In the genomic region with DNA sequence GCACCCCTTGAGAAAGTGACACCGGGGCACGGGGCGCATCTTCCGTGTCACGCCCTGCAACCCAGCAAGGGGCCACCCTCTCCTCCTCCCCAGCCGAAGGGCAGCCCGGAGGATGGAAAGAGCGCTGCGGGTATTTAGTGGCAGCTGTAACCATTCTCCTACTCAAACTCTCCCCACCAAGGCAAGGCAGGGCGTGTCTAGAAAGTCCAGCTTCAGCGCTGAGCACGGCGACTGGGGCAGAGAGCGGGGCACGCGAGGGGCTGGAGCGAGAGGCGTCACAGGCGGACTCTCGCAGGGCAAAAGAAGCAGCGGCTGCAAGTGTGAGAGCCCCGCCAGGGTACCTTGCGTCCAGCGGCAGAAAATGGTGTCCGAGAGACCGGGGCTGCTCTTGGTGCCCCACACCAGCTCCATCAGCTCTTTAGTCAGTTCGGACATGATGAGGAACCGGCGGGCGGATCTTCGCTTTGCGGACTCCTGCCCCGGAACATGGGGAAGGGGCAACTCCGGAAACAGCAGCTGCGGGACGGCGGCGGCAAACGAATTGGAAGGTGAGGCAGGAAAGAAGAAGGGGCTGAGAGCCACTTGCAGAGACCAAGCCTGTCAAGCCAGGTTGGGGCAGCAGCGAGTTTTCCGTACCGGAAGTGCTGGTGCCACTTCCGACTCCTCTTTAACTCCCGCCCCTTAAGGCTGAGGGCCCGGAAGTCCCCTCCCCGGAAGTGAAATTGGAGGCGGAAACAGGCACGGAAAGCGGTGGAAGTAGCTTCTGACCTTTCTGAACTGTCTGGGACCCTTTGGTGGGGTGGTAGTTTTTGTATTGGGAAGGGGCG, we compare ENCODE assay signal across 8 cellular contexts. TPM values are rescaled to one million over a fixed set of nuclear protein-coding genes. Genes with fewer than 3 reads are reported as not detected.
A peak's percentile ranks its signal among the peaks of the same experiment; 100 is the strongest.
DNase-seq lines count a peak whose midpoint lies in the region; ATAC-seq, FAIRE-seq and TF ChIP-seq lines count a peak whose summit lies in the region.

A gene (minus strand): TSS at position 643 of the 827 bp plus-strand sequence. CDS start 208 bp downstream, at position 435.

- CTCF ChIA-PET in AG04450 (lab: Charles Lee) = interaction anchor here (1.1 to 2.1 kb wide), 2 partner anchors 42 to 431 kb away, joined by 3 to 9 read pairs; no protein-coding TSS in a partner anchor

- H3K36me3 ChIP-seq in keratinocyte (ENCODE audit: control insufficient read depth in 2 of 2, extremely low read depth in 1 of 2, insufficient read depth in 2 of 2, low read length in 2 of 2) = no peaks in the 10 kb centered on the region

- H3K4me3 ChIP-seq in AG04450 (ENCODE audit: low read depth, low read length) (peak within 1 kb of the TSS; percentile 91), keratinocyte (ENCODE audit: control insufficient read depth in 2 of 3, extremely low read depth in 1 of 3, insufficient read depth in 2 of 3, low read depth in 1 of 3, low read length in 3 of 3) (peak within 1 kb of the TSS; percentile 84 to 98 (median 89))

- peaks cover 12% of the 10 kb centered on the region for H3K4me1 ChIP-seq in keratinocyte (ENCODE audit: control insufficient read depth, extremely low read depth, insufficient read depth, low read length)

- POLR2A ChIA-PET in AG04450 (lab: Yijun Ruan, JAX) = interaction anchor here (0.7 kb wide), 1 partner anchor 1753 kb away, joined by 3 read pairs; no protein-coding TSS in a partner anchor

- no peak for TF ChIP-seq CTCF in AG04450 (IDR thresholded peaks at IDR 0.05; ENCODE audit: low read depth, low read length)
- TF ChIP-seq CTCF in keratinocyte (optimal IDR thresholded peaks at IDR 0.05 in 1 of 3, IDR thresholded peaks at IDR 0.05 in 1 of 3, conservative IDR thresholded peaks at IDR 0.05 in 1 of 3; ENCODE audit: extremely low read depth in 1 of 3, insufficient read depth in 2 of 3, low read length in 3 of 3) = peak in 1 of 3 experiments; percentile 23

- H3K27ac ChIP-seq in AG04450 (ENCODE audit: low read depth, low read length) = no peak within 1 kb of the TSS
- H3K27ac ChIP-seq in keratinocyte (ENCODE audit: control insufficient read depth, insufficient read depth, low read length) = peak within 1 kb of the TSS; percentile 41

- dilution Hi-C loops in keratinocyte (cut with MboI; ENCODE audit: extremely low pct_ligation_motif_present, low sequenced_read_pairs) = no loop called here

- ATAC-seq in GM18868 (IDR thresholded peaks at IDR 0.05; ENCODE audit: unreplicated experiment) = peak; percentile 95
- peak; percentile 82 for ATAC-seq in HG03103 (IDR thresholded peaks at IDR 0.05; ENCODE audit: low read depth, unreplicated experiment)

- no peaks in the 10 kb centered on the region for H4K20me1 ChIP-seq in keratinocyte (ENCODE audit: control insufficient read depth, extremely low read depth, insufficient read depth, low read length)

- FAIRE-seq in keratinocyte (lab: Jason Lieb, UNC) = peak; percentile 74

- H3K4me2 ChIP-seq in keratinocyte (ENCODE audit: control insufficient read depth, extremely low read depth, insufficient read depth, low read depth, low read length) = peak within 1 kb of the TSS; percentile 81

- H3K9me1 ChIP-seq in keratinocyte (ENCODE audit: control insufficient read depth, extremely low read depth, insufficient read depth, low read length) = no peaks in the 10 kb centered on the region

- H3K27me3 ChIP-seq in AG04450 (ENCODE audit: control insufficient read depth, insufficient read depth, low read length) (no peaks in the 10 kb centered on the region), keratinocyte (ENCODE audit: control insufficient read depth, extremely low read depth, insufficient read depth, low read length) (no peaks in the 10 kb centered on the region)

- DNase-seq in AG04450 (ENCODE audit: low read depth, low spot score) (peak; percentile 37), NCI-H345 (lab: John Stamatoyannopoulos, UW) (peak; percentile 77), cerebellar cortex (ENCODE audit: low spot score) (peak; percentile 95), keratinocyte (ENCODE audit: low read depth, low spot score) (peak; percentile 33)
- DNase-seq in activated CD4-positive, CD25-positive, alpha-beta regulatory T cell treated with anti-CD3 and anti-CD28 coated beads, Interleukin-2, amount 50 U/mL, for 16 hours (ENCODE audit: low read depth, low spot score) = peak; percentile 69
- peak; percentile 59 to 70 (median 69) for DNase-seq in stimulated activated CD4-positive, alpha-beta T cell treated with anti-CD3 and anti-CD28 coated beads, Interleukin-12 subunit alpha, Interleukin-12 subunit beta, amount 100 ng/mL, for 48 hours (ENCODE audit: low read depth in 2 of 3, low spot score in 1 of 3)

- peak within 1 kb of the TSS; percentile 76 for H3K9ac ChIP-seq in keratinocyte (ENCODE audit: control insufficient read depth, extremely low read depth, insufficient read depth, low read length)

- H3K9me3 ChIP-seq in AG04450 (ENCODE audit: control insufficient read depth, insufficient read depth, low read length) = no peaks in the 10 kb centered on the region; the same call in 1 of the 2 replicates
- no peaks in the 10 kb centered on the region for H3K9me3 ChIP-seq in keratinocyte (ENCODE audit: control insufficient read depth, low read depth, low read length)

- H2AFZ ChIP-seq in keratinocyte (ENCODE audit: control insufficient read depth, low read length) = peak within 1 kb of the TSS; percentile 98

- H3K79me2 ChIP-seq in keratinocyte (ENCODE audit: control insufficient read depth, insufficient read depth, low read length) = peaks cover 40% of the 10 kb centered on the region

RNA-seq across cellular contexts. Expression of the gene that starts here (rescaled TPM):
- polyA plus RNA-seq in AG04450 (2011; rRNA removed) (19.4 and 28.7 TPM in 2 replicates), keratinocyte (14.9 to 22.1 TPM (median 16.1 TPM) in 3 replicates)
- polyA minus RNA-seq in AG04450 (2011; rRNA and poly(A)+ RNA removed) = 11.6 and 21.4 TPM in 2 replicates
- polyA plus RNA-seq in keratinocyte (2011; ENCODE audit: low read depth) = 22.7 TPM
- polyA plus RNA-seq in keratinocyte (2011; cell fraction: cytosol; rRNA removed) = 11.8 and 21.5 TPM in 2 replicates
- polyA plus RNA-seq in keratinocyte (2011; cell fraction: nucleus; rRNA removed) = 21.5 and 29.1 TPM in 2 replicates
- 13.5 and 16.9 TPM in 2 replicates for polyA plus RNA-seq in keratinocyte (2012; ENCODE audit: low replicate concordance)
- 5.4 to 19.6 TPM (median 10.3 TPM) in 3 replicates for polyA minus RNA-seq in keratinocyte
- polyA minus RNA-seq in keratinocyte (2011; cell fraction: cytosol; rRNA and poly(A)+ RNA removed) = 19.2 TPM
- 14.4 and 22.6 TPM in 2 replicates for polyA minus RNA-seq in keratinocyte (2011; cell fraction: nucleus; rRNA and poly(A)+ RNA removed)

Comparison
In these comparisons a context has a peak if more than half of its experiments do, and no peak if none do; other contexts are left out.
1. DNase-seq: peak in every context shown above with its lines; median percentile 95 in cerebellar cortex; 77 in NCI-H345; 69 in activated CD4-positive, CD25-positive, alpha-beta regulatory T cell treated with anti-CD3 and anti-CD28 coated beads, Interleukin-2, amount 50 U/mL, for 16 hours; 69 in stimulated activated CD4-positive, alpha-beta T cell treated with anti-CD3 and anti-CD28 coated beads, Interleukin-12 subunit alpha, Interleukin-12 subunit beta, amount 100 ng/mL, for 48 hours; 37 in AG04450; 33 in keratinocyte.